Comparison of ENCODE assay signal across 13 cellular contexts in the genomic region with DNA sequence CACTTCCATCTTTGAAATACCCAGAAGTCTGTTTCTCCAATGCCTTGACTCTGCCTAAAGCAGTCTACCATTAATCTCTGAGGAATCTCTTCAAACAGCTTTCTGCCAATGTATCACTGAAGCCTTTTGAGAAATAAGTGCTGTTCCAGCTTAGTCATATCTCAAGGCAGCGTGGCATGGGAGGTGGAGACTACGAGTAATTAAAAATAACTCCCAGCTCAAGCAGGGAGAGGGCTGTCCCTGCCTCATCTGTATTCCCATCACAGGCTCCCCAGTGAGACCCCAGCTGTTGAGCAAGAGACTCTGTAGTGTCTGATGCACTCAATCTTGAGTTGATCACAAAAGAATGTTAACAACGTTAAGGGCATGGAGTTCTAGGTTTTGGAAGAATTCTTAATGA.
A peak's percentile ranks its signal among the peaks of the same experiment; 100 is the strongest.
DNase-seq lines count a peak whose midpoint lies in the region; ATAC-seq and TF ChIP-seq lines count a peak whose summit lies in the region.
"Had no signal": no experiment of that assay in that cellular context is flagged by ENCODE, and none has a peak within 500 bp of the region (broad histone marks: within the 10 kb centered on the region; RNA-seq: fewer than 3 reads in every experiment).

No MANE protein-coding gene starts in this region.

- CTCF ChIA-PET in AG04449 (lab: Yijun Ruan, JAX) = interaction anchor here (0.6 to 2.3 kb wide), 2 partner anchors 9 to 12 kb away, joined by 3 to 10 read pairs; no protein-coding TSS in a partner anchor

- POLR2A ChIA-PET in AG04449 (lab: Yijun Ruan, JAX) = interaction anchor here (0.6 to 0.9 kb wide), 2 partner anchors 27 to 1794 kb away, joined by 3 to 4 read pairs; no protein-coding TSS in a partner anchor

- intact Hi-C loops in left cardiac atrium (cut with DNase I) = no loop called here

- TF ChIP-seq CTCF in AG04449 (IDR thresholded peaks at IDR 0.05; ENCODE audit: insufficient read depth, low read length, missing control alignments) (no peak), chondrocyte (IDR thresholded peaks at IDR 0.05) (no peak), omental fat pad (IDR thresholded peaks at IDR 0.05) (no peak)

- H3K4me3 ChIP-seq in AG04449 (ENCODE audit: low read depth, low read length) = no peak overlapping the region

- H3K4me3 Mint-ChIP-seq in chondrocyte (ENCODE audit: unreplicated experiment) = no peak overlapping the region
- H3K4me3 Mint-ChIP-seq: activated naive CD4-positive, alpha-beta T cell treated with anti-CD3 and anti-CD28 coated beads, Interleukin-2, amount 10 ng/mL, durations not matched to agents 7 days and 5 days; central memory CD8-positive, alpha-beta T cell had no signal

- peaks cover 27% of the 10 kb centered on the region for H3K4me1 Mint-ChIP-seq in chondrocyte (ENCODE audit: low read depth)
- H3K4me1 Mint-ChIP-seq: activated naive CD4-positive, alpha-beta T cell treated with anti-CD3 and anti-CD28 coated beads, Interleukin-2, amount 10 ng/mL, durations not matched to agents 7 days and 5 days; central memory CD8-positive, alpha-beta T cell had no signal

- no peaks in the 10 kb centered on the region for H3K36me3 Mint-ChIP-seq in chondrocyte (ENCODE audit: low read depth)
- H3K36me3 Mint-ChIP-seq: activated naive CD4-positive, alpha-beta T cell treated with anti-CD3 and anti-CD28 coated beads, Interleukin-2, amount 10 ng/mL, durations not matched to agents 7 days and 5 days had no signal

- ATAC-seq in omental fat pad (ENCODE audit: low FRiP score) (no peak), left cardiac atrium (no peak)

- no peaks in the 10 kb centered on the region for H3K27me3 Mint-ChIP-seq in chondrocyte (ENCODE audit: low read depth)
- H3K27me3 Mint-ChIP-seq: activated naive CD4-positive, alpha-beta T cell treated with anti-CD3 and anti-CD28 coated beads, Interleukin-2, amount 10 ng/mL, durations not matched to agents 7 days and 5 days; central memory CD8-positive, alpha-beta T cell had no signal

- peak overlapping the region; percentile 17 for H3K27ac Mint-ChIP-seq in chondrocyte (ENCODE audit: unreplicated experiment)
- H3K27ac Mint-ChIP-seq: activated naive CD4-positive, alpha-beta T cell treated with anti-CD3 and anti-CD28 coated beads, Interleukin-2, amount 10 ng/mL, durations not matched to agents 7 days and 5 days had no signal

- H3K9me3 Mint-ChIP-seq in chondrocyte (ENCODE audit: low read depth) = no peaks in the 10 kb centered on the region
- H3K9me3 Mint-ChIP-seq: activated naive CD4-positive, alpha-beta T cell treated with anti-CD3 and anti-CD28 coated beads, Interleukin-2, amount 10 ng/mL, durations not matched to agents 7 days and 5 days; central memory CD8-positive, alpha-beta T cell had no signal

- DNase-seq in AG04449 (ENCODE audit: low read depth, low spot score) (peak; percentile 84), LHCN-M2 (ENCODE audit: low read depth) (peak; percentile 56), chondrocyte (ENCODE audit: low spot score) (no peak), myocyte (ENCODE audit: low read depth) (peak; percentile 55), omental fat pad (ENCODE audit: low spot score) (no peak), NCI-H2196 (lab: John Stamatoyannopoulos, UW; ENCODE audit: unreplicated experiment) (no peak), left cardiac atrium (no peak), C1 segment of cervical spinal cord (lab: John Stamatoyannopoulos, UW) (no peak)
- DNase-seq: activated naive CD4-positive, alpha-beta T cell treated with anti-CD3 and anti-CD28 coated beads, Interleukin-2, amount 10 ng/mL, durations not matched to agents 7 days and 5 days; DMS53; NCI-H2081; stimulated activated CD4-positive, alpha-beta T cell treated with anti-CD3 and anti-CD28 coated beads, Interleukin-15, amount 100 ng/mL, for 24 hours had no signal

Comparison
In these comparisons a context has a peak if more than half of its experiments do, and no peak if none do; other contexts are left out.
1. DNase-seq: peak in AG04449 (single experiment), LHCN-M2 (single experiment) and myocyte (single experiment); none in chondrocyte (single experiment), omental fat pad (single experiment), NCI-H2196 (single experiment), left cardiac atrium (single experiment) and C1 segment of cervical spinal cord (0 of 14).